Comparison of ENCODE assay signal across 1 cellular context in the genomic region with DNA sequence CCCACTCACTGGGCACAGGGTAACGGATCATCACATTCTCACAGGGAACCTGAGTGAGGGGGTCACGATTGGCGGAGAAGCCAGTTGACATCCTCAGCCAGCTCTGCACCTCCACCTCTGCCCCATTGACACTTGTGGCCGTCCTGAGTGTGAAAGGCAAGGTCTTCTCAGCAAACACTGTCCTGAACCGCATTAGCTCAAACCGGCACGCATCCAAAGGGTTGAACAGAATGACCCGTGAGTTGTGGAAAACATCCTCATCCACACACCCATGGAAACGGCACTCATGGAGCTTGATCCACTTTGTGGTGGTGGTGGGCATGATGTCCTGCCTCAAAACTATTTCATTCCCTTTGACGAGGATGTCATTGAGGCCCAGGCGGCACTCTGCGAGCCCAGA.
TF ChIP-seq lines count a peak whose summit lies in the region.

No MANE protein-coding gene starts in this region.

TF ChIP-seq in IMR-90, 13 proteins besides CTCF, POLR2A, EP300 and RAD21:
- no peak for TF ChIP-seq USF2 (IDR thresholded peaks at IDR 0.05; ENCODE audit: low read depth, low read length)
- TF ChIP-seq, protein P1, sequence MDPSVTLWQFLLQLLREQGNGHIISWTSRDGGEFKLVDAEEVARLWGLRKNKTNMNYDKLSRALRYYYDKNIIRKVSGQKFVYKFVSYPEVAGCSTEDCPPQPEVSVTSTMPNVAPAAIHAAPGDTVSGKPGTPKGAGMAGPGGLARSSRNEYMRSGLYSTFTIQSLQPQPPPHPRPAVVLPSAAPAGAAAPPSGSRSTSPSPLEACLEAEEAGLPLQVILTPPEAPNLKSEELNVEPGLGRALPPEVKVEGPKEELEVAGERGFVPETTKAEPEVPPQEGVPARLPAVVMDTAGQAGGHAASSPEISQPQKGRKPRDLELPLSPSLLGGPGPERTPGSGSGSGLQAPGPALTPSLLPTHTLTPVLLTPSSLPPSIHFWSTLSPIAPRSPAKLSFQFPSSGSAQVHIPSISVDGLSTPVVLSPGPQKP (IDR thresholded peaks at IDR 0.05; ENCODE audit: borderline replicate concordance, low read depth, low read length): no peak
- TF ChIP-seq FOS (IDR thresholded peaks at IDR 0.05; ENCODE audit: low read depth, low read length): no peak
- TF ChIP-seq RCOR1 (IDR thresholded peaks at IDR 0.05; ENCODE audit: insufficient replicate concordance, low read length): no peak
- TF ChIP-seq MAZ (IDR thresholded peaks at IDR 0.05; ENCODE audit: borderline replicate concordance, low read depth, low read length): no peak
- TF ChIP-seq NFE2L2 (IDR thresholded peaks at IDR 0.05; ENCODE audit: low read depth, low read length): no peak
- no peak for TF ChIP-seq MXI1 (IDR thresholded peaks at IDR 0.05; ENCODE audit: borderline replicate concordance, low read depth, low read length)
- no peak for TF ChIP-seq BHLHE40 (IDR thresholded peaks at IDR 0.05; ENCODE audit: low read depth, low read length)
- no peak for TF ChIP-seq CEBPB (IDR thresholded peaks at IDR 0.05; ENCODE audit: low read depth, low read length)
- TF ChIP-seq CHD1 (IDR thresholded peaks at IDR 0.05; ENCODE audit: low read depth, low read length): no peak
